25 cellular contexts compared by ENCODE assay signal in genomic region chr19:56699552-56699951, GRCh38.
"Had no signal": no experiment of that assay in that cellular context is flagged by ENCODE, and none has a peak within 500 bp of the region (broad histone marks: within the 10 kb centered on the region; RNA-seq: fewer than 3 reads in every experiment).

No MANE protein-coding gene starts in this region.

- H3K27me3 ChIP-seq: breast epithelium, esophagus muscularis mucosa, foreskin keratinocyte, heart right ventricle, pancreas, suprapubic skin, tibial nerve had no signal

- H3K4me1 ChIP-seq: breast epithelium, esophagus muscularis mucosa, foreskin keratinocyte, heart right ventricle, pancreas, prostate gland, suprapubic skin, tibial nerve had no signal

- H3K4me3 ChIP-seq: breast epithelium, esophagus muscularis mucosa, heart right ventricle, pancreas, prostate gland, skin epidermis, suprapubic skin, tibial nerve had no signal

- H3K9me3 ChIP-seq: esophagus muscularis mucosa, pancreas, prostate gland had no signal

- H3K36me3 ChIP-seq: breast epithelium, esophagus muscularis mucosa, heart right ventricle, pancreas, prostate gland, suprapubic skin, tibial nerve had no signal

- DNase-seq: activated CD4-positive, alpha-beta T cell treated with anti-CD3 and anti-CD28 coated beads for 36 hours; activated CD4-positive, CD25-positive, alpha-beta regulatory T cell; activated CD8-positive, alpha-beta memory T cell treated with anti-CD3 and anti-CD28 coated beads, Interleukin-2, amount 10 ng/mL, durations not matched to agents 7 days and 5 days; activated CD8-positive, alpha-beta T cell treated with anti-CD3 and anti-CD28 coated beads, Interleukin-2, amount 10 ng/mL, durations not matched to agents 7 days and 5 days; activated naive CD8-positive, alpha-beta T cell treated with anti-CD3 and anti-CD28 coated beads, Interleukin-2, amount 50 U/mL, for 24 hours; activated T-cell treated with anti-CD3 and anti-CD28 coated beads, Interleukin-2, amount 50 U/mL, for 48 hours; cortex of kidney; foreskin keratinocyte; heart right ventricle; naive B cell; nephron progenitor cell; pancreas; retina; stimulated activated CD4-positive, alpha-beta T cell treated with anti-CD3 and anti-CD28 coated beads, Interleukin-1b, Interleukin-23, amount 100 ng/mL, for 48 hours; stimulated activated CD4-positive, alpha-beta T cell treated with anti-CD3 and anti-CD28 coated beads, Interleukin-4, amount 100 ng/mL, for 4 hours; stimulated activated CD8-positive, alpha-beta memory T cell treated with anti-CD3 and anti-CD28 coated beads, Interleukin-4, amount 100 ng/mL, for 48 hours; stimulated activated naive CD8-positive, alpha-beta T cell treated with anti-CD3 and anti-CD28 coated beads, Interleukin-15, amount 100 ng/mL, for 72 hours had no signal

- H3K27ac ChIP-seq: breast epithelium, esophagus muscularis mucosa, foreskin keratinocyte, heart right ventricle, pancreas, prostate gland, skin epidermis, suprapubic skin, tibial nerve had no signal

- ATAC-seq: activated CD4-positive, alpha-beta T cell treated with anti-CD3 and anti-CD28 coated beads for 36 hours; activated CD8-positive, alpha-beta memory T cell treated with anti-CD3 and anti-CD28 coated beads, Interleukin-2, amount 10 ng/mL, durations not matched to agents 7 days and 5 days; activated CD8-positive, alpha-beta T cell treated with anti-CD3 and anti-CD28 coated beads, Interleukin-2, amount 10 ng/mL, durations not matched to agents 7 days and 5 days; activated naive CD8-positive, alpha-beta T cell treated with anti-CD3 and anti-CD28 coated beads, Interleukin-2, amount 50 U/mL, for 24 hours; foreskin keratinocyte; heart right ventricle; pancreas; sciatic nerve; stimulated activated memory B cell treated with anti-CD40 and anti-IgM and Interleukin-4, amounts not matched to agents 10 μg/mL and 1 μg/mL and 100 μg/mL, for 72 hours; stimulated activated naive CD8-positive, alpha-beta T cell treated with anti-CD3 and anti-CD28 coated beads, Interleukin-15, amount 100 ng/mL, for 72 hours had no signal
